In the genomic region with DNA sequence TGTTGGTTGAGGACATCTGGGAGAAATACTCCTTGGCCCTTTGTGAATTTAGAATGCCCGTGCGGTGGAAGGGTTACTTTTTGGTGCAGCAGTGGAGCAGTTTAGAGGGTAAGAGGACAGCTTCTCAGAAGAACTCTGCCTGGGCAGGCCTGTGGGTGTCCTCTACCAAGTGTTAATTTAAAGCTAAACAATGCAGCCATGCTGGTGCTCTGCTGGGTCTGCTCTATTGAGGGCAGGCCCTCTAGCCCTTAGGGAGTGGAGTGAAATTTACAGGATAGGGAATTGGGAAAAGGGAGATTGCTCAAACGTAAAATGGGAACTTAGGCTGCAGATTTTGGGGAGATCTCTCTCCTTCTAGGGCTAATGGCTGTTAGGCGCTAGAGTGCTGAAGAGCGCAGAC, we compare ENCODE assay signal across 1 cellular context.
TF ChIP-seq lines count a peak whose summit lies in the region.

No MANE protein-coding gene starts in this region.

TF ChIP-seq in GM23338, 12 proteins besides CTCF, POLR2A, EP300 and RAD21 (continued from another document):
- TF ChIP-seq, protein P1, sequence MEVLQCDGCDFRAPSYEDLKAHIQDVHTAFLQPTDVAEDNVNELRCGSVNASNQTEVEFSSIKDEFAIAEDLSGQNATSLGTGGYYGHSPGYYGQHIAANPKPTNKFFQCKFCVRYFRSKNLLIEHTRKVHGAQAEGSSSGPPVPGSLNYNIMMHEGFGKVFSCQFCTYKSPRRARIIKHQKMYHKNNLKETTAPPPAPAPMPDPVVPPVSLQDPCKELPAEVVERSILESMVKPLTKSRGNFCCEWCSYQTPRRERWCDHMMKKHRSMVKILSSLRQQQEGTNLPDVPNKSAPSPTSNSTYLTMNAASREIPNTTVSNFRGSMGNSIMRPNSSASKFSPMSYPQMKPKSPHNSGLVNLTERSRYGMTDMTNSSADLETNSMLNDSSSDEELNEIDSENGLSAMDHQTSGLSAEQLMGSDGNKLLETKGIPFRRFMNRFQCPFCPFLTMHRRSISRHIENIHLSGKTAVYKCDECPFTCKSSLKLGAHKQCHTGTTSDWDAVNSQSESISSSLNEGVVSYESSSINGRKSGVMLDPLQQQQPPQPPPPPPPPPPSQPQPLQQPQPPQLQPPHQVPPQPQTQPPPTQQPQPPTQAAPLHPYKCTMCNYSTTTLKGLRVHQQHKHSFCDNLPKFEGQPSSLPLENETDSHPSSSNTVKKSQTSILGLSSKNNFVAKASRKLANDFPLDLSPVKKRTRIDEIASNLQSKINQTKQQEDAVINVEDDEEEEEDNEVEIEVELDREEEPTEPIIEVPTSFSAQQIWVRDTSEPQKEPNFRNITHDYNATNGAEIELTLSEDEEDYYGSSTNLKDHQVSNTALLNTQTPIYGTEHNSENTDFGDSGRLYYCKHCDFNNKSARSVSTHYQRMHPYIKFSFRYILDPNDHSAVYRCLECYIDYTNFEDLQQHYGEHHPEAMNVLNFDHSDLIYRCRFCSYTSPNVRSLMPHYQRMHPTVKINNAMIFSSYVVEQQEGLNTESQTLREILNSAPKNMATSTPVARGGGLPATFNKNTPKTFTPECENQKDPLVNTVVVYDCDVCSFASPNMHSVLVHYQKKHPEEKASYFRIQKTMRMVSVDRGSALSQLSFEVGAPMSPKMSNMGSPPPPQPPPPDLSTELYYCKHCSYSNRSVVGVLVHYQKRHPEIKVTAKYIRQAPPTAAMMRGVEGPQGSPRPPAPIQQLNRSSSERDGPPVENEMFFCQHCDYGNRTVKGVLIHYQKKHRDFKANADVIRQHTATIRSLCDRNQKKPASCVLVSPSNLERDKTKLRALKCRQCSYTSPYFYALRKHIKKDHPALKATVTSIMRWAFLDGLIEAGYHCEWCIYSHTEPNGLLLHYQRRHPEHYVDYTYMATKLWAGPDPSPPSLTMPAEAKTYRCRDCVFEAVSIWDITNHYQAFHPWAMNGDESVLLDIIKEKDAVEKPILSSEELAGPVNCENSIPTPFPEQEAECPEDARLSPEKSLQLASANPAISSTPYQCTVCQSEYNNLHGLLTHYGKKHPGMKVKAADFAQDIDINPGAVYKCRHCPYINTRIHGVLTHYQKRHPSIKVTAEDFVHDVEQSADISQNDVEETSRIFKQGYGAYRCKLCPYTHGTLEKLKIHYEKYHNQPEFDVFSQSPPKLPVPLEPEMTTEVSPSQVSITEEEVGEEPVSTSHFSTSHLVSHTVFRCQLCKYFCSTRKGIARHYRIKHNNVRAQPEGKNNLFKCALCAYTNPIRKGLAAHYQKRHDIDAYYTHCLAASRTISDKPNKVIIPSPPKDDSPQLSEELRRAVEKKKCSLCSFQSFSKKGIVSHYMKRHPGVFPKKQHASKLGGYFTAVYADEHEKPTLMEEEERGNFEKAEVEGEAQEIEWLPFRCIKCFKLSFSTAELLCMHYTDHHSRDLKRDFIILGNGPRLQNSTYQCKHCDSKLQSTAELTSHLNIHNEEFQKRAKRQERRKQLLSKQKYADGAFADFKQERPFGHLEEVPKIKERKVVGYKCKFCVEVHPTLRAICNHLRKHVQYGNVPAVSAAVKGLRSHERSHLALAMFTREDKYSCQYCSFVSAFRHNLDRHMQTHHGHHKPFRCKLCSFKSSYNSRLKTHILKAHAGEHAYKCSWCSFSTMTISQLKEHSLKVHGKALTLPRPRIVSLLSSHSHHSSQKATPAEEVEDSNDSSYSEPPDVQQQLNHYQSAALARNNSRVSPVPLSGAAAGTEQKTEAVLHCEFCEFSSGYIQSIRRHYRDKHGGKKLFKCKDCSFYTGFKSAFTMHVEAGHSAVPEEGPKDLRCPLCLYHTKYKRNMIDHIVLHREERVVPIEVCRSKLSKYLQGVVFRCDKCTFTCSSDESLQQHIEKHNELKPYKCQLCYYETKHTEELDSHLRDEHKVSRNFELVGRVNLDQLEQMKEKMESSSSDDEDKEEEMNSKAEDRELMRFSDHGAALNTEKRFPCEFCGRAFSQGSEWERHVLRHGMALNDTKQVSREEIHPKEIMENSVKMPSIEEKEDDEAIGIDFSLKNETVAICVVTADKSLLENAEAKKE (CRISPR knock-in tag; IDR thresholded peaks at IDR 0.05): no peak
